Comparison of ENCODE assay signal across 12 cellular contexts in genomic region chr1:64923294-64923718, GRCh38. TPM values are rescaled to one million over a fixed set of nuclear protein-coding genes. Genes with fewer than 3 reads are reported as not detected.
DNase-seq lines count a peak whose midpoint lies in the region; ATAC-seq and TF ChIP-seq lines count a peak whose summit lies in the region.
"Had no signal": no experiment of that assay in that cellular context is flagged by ENCODE, and none has a peak within 500 bp of the region (broad histone marks: within the 10 kb centered on the region; RNA-seq: fewer than 3 reads in every experiment).

No MANE protein-coding gene starts in this region.

- WGBS in stomach, 5 donors: 36 to 46% (median 40%) methylated on average over 2 of the region's 2 CpGs

- no peaks in the 10 kb centered on the region for H3K9me3 Mint-ChIP-seq in activated naive CD8-positive, alpha-beta T cell treated with anti-CD3 and anti-CD28 coated beads, Interleukin-2, amount 10 ng/mL, durations not matched to agents 7 days and 5 days

- no peak for TF ChIP-seq EP300 in stomach (IDR thresholded peaks at IDR 0.05)

- H3K27ac ChIP-seq in stomach: no peak overlapping the region
- H3K27ac ChIP-seq: right atrium auricular region, thoracic aorta had no signal

- peaks cover 26 to 72% (median 57%) of the 10 kb centered on the region in 4 donors for H3K4me1 ChIP-seq in stomach

- POLR2A ChIA-PET in activated naive CD8-positive, alpha-beta T cell treated with anti-CD3 and anti-CD28 coated beads, Interleukin-2, amount 10 ng/mL, durations not matched to agents 7 days and 5 days (lab: Charles Lee): interaction anchor here (0.6 kb wide), 1 partner anchor 110 kb away, joined by 6 read pairs; no protein-coding TSS in a partner anchor

- peak overlapping the region; percentile 3 for H3K4me3 Mint-ChIP-seq in activated naive CD8-positive, alpha-beta T cell treated with anti-CD3 and anti-CD28 coated beads, Interleukin-2, amount 10 ng/mL, durations not matched to agents 7 days and 5 days

- H3K27me3 Mint-ChIP-seq in activated naive CD8-positive, alpha-beta T cell treated with anti-CD3 and anti-CD28 coated beads, Interleukin-2, amount 10 ng/mL, durations not matched to agents 7 days and 5 days: no peaks in the 10 kb centered on the region

- H3K4me1 Mint-ChIP-seq in activated naive CD8-positive, alpha-beta T cell treated with anti-CD3 and anti-CD28 coated beads, Interleukin-2, amount 10 ng/mL, durations not matched to agents 7 days and 5 days: peaks cover 49% of the 10 kb centered on the region

- no peak overlapping the region for H3K27ac Mint-ChIP-seq in activated naive CD8-positive, alpha-beta T cell treated with anti-CD3 and anti-CD28 coated beads, Interleukin-2, amount 10 ng/mL, durations not matched to agents 7 days and 5 days

- no peaks in the 10 kb centered on the region for H3K36me3 ChIP-seq in stomach
- H3K36me3 ChIP-seq: right atrium auricular region, thoracic aorta had no signal

- TF ChIP-seq CTCF in stomach (IDR thresholded peaks at IDR 0.05): no peak

- peaks cover 17% of the 10 kb centered on the region for H3K36me3 Mint-ChIP-seq in activated naive CD8-positive, alpha-beta T cell treated with anti-CD3 and anti-CD28 coated beads, Interleukin-2, amount 10 ng/mL, durations not matched to agents 7 days and 5 days

- H3K27me3 ChIP-seq in stomach: no peaks in the 10 kb centered on the region
- H3K27me3 ChIP-seq: right atrium auricular region had no signal

- peak; percentile 53 for ATAC-seq in activated naive CD8-positive, alpha-beta T cell treated with anti-CD3 and anti-CD28 coated beads, Interleukin-2, amount 10 ng/mL, durations not matched to agents 7 days and 5 days (ENCODE audit: low read depth)
- ATAC-seq in GM21515 (IDR thresholded peaks at IDR 0.05; ENCODE audit: unreplicated experiment): no peak
- ATAC-seq: HCT116, left colon had no signal

- no peaks in the 10 kb centered on the region for H3K9me3 ChIP-seq in stomach
- H3K9me3 ChIP-seq: right atrium auricular region, thoracic aorta had no signal

- DNase-seq in NK-92 treated with Interleukin-12 subunit alpha and Interleukin-12 subunit beta, amount 100 ng/mL, for 24 hours (lab: John Stamatoyannopoulos, UW): peak; percentile 34
- DNase-seq in NK-92 (lab: John Stamatoyannopoulos, UW; ENCODE audit: unreplicated experiment): no peak
- DNase-seq in NCI-H1417 treated with DMSO at 0.1 percent for 48 hours (lab: John Stamatoyannopoulos, UW): peak; percentile 61
- DNase-seq in activated naive CD8-positive, alpha-beta T cell treated with anti-CD3 and anti-CD28 coated beads, Interleukin-2, amount 10 ng/mL, durations not matched to agents 7 days and 5 days: no peak
- DNase-seq in stimulated activated CD8-positive, alpha-beta memory T cell treated with anti-CD3 and anti-CD28 coated beads, Interleukin-4, amount 100 ng/mL, for 48 hours: peak; percentile 51
- DNase-seq in stomach: no peak
- DNase-seq in hippocampal formation (lab: John Stamatoyannopoulos, UW): no peak
- DNase-seq: left colon had no signal

- no peak for TF ChIP-seq POLR2A in stomach (IDR thresholded peaks at IDR 0.05)

- intact Hi-C loops in stomach (cut with DNase I; ENCODE audit: low total_unique reads): no loop called here

- H3K4me3 ChIP-seq in stomach: no peak overlapping the region
- H3K4me3 ChIP-seq: right atrium auricular region, thoracic aorta had no signal

RNA-seq across cellular contexts. Expression of gene JAK1, which starts 43.0 kb away (rescaled TPM):
- total RNA-seq in activated naive CD8-positive, alpha-beta T cell treated with anti-CD3 and anti-CD28 coated beads, Interleukin-2, amount 10 ng/mL, durations not matched to agents 7 days and 5 days: 100 to 1,000 TPM; 213 to 236 TPM
- total RNA-seq in stomach: 100 to 1,000 TPM in 3 of 5 donors, 10 to 100 TPM in 2; 69.2 to 149 (median 106) TPM
- 10 to 100 TPM; 21.3 to 44.0 (median 28.3) TPM for polyA plus RNA-seq in stomach

Comparison
In these comparisons a context has a peak if more than half of its experiments do, and no peak if none do; other contexts are left out.
1. DNase-seq: peak in NK-92 treated with Interleukin-12 subunit alpha and Interleukin-12 subunit beta, amount 100 ng/mL, for 24 hours (single experiment), NCI-H1417 treated with DMSO at 0.1 percent for 48 hours (single experiment) and stimulated activated CD8-positive, alpha-beta memory T cell treated with anti-CD3 and anti-CD28 coated beads, Interleukin-4, amount 100 ng/mL, for 48 hours (single experiment); none in NK-92 (single experiment), activated naive CD8-positive, alpha-beta T cell treated with anti-CD3 and anti-CD28 coated beads, Interleukin-2, amount 10 ng/mL, durations not matched to agents 7 days and 5 days (single experiment), stomach (single experiment) and hippocampal formation (0 of 2).